Comparison of ENCODE assay signal across 1 cellular context in the genomic region with DNA sequence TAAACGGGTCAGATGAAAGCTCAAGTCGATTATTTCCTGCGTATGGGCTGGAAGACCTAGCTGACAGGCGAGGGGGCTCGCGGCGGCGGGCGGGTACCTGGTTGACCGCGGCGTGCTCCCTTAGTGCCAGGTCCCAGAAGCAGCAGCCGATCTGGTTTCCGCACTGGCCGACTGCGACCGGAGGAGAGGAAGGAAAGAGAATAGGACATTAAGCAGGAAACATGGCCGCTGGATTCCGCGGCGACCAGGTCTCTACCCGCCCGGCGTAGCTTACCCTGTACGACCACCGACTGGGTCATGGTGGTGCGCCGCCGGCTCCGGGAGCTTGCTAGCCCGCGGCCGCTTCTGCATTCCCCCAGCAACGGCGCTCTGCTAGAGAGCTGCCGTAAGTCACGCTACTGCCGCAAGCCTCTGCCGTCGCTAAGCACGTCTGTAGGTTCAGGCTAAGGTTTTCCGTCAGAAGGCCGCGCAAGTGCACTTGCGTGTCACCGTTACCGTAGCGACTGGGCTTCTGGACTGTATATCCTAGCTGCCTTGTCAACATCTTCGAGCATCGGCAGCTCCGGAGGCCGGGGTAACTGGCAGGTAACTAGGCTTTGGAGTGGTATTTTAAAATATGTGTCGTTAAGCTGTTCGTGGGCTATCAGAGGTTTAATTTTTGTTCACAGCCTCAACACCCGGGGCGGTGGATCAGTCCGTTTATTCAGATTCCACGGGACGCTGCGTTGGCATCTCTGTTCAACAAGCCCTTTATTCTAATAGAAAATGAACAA.
A peak's percentile ranks its signal among the peaks of the same experiment; 100 is the strongest.
TF ChIP-seq lines count a peak whose summit lies in the region.

A gene with protein sequence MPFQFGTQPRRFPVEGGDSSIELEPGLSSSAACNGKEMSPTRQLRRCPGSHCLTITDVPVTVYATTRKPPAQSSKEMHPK (plus strand): TSS at position 456 of the 773 bp plus-strand sequence. CDS start 11,693 bp downstream, outside the sequence.
A gene with protein sequence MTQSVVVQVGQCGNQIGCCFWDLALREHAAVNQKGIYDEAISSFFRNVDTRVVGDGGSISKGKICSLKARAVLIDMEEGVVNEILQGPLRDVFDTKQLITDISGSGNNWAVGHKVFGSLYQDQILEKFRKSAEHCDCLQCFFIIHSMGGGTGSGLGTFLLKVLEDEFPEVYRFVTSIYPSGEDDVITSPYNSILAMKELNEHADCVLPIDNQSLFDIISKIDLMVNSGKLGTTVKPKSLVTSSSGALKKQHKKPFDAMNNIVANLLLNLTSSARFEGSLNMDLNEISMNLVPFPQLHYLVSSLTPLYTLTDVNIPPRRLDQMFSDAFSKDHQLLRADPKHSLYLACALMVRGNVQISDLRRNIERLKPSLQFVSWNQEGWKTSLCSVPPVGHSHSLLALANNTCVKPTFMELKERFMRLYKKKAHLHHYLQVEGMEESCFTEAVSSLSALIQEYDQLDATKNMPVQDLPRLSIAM (minus strand): TSS at position 347 of the 773 bp plus-strand sequence. CDS start 48 bp downstream, at position 299.

TF ChIP-seq in HepG2, 621 proteins besides CTCF, POLR2A, EP300 and RAD21 (continued from another document and continues in another):
- TF ChIP-seq, protein P1, sequence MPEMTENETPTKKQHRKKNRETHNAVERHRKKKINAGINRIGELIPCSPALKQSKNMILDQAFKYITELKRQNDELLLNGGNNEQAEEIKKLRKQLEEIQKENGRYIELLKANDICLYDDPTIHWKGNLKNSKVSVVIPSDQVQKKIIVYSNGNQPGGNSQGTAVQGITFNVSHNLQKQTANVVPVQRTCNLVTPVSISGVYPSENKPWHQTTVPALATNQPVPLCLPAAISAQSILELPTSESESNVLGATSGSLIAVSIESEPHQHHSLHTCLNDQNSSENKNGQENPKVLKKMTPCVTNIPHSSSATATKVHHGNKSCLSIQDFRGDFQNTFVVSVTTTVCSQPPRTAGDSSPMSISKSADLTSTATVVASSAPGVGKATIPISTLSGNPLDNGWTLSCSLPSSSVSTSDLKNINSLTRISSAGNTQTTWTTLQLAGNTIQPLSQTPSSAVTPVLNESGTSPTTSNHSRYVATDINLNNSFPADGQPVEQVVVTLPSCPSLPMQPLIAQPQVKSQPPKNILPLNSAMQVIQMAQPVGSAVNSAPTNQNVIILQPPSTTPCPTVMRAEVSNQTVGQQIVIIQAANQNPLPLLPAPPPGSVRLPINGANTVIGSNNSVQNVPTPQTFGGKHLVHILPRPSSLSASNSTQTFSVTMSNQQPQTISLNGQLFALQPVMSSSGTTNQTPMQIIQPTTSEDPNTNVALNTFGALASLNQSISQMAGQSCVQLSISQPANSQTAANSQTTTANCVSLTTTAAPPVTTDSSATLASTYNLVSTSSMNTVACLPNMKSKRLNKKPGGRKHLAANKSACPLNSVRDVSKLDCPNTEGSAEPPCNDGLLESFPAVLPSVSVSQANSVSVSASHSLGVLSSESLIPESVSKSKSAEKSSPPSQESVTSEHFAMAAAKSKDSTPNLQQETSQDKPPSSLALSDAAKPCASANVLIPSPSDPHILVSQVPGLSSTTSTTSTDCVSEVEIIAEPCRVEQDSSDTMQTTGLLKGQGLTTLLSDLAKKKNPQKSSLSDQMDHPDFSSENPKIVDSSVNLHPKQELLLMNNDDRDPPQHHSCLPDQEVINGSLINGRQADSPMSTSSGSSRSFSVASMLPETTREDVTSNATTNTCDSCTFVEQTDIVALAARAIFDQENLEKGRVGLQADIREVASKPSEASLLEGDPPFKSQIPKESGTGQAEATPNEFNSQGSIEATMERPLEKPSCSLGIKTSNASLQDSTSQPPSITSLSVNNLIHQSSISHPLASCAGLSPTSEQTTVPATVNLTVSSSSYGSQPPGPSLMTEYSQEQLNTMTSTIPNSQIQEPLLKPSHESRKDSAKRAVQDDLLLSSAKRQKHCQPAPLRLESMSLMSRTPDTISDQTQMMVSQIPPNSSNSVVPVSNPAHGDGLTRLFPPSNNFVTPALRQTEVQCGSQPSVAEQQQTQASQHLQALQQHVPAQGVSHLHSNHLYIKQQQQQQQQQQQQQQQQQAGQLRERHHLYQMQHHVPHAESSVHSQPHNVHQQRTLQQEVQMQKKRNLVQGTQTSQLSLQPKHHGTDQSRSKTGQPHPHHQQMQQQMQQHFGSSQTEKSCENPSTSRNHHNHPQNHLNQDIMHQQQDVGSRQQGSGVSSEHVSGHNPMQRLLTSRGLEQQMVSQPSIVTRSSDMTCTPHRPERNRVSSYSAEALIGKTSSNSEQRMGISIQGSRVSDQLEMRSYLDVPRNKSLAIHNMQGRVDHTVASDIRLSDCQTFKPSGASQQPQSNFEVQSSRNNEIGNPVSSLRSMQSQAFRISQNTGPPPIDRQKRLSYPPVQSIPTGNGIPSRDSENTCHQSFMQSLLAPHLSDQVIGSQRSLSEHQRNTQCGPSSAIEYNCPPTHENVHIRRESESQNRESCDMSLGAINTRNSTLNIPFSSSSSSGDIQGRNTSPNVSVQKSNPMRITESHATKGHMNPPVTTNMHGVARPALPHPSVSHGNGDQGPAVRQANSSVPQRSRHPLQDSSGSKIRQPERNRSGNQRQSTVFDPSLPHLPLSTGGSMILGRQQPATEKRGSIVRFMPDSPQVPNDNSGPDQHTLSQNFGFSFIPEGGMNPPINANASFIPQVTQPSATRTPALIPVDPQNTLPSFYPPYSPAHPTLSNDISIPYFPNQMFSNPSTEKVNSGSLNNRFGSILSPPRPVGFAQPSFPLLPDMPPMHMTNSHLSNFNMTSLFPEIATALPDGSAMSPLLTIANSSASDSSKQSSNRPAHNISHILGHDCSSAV (CRISPR knock-in tag; IDR thresholded peaks at IDR 0.05; ENCODE audit: borderline replicate concordance): 0 out of 2 replicates have a peak, but pooled peaks have one; percentile 42
- TF ChIP-seq, protein P2, sequence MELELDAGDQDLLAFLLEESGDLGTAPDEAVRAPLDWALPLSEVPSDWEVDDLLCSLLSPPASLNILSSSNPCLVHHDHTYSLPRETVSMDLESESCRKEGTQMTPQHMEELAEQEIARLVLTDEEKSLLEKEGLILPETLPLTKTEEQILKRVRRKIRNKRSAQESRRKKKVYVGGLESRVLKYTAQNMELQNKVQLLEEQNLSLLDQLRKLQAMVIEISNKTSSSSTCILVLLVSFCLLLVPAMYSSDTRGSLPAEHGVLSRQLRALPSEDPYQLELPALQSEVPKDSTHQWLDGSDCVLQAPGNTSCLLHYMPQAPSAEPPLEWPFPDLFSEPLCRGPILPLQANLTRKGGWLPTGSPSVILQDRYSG (CRISPR knock-in tag; IDR thresholded peaks at IDR 0.05): 0 out of 2 replicates have a peak, but pooled peaks have one; percentile 58
- TF ChIP-seq TARDBP (CRISPR knock-in tag; IDR thresholded peaks at IDR 0.05) (peak; percentile 83), SIX1 (CRISPR knock-in tag; IDR thresholded peaks at IDR 0.05; ENCODE audit: borderline replicate concordance) (peak; percentile 34; the same call in 1 of the 2 replicates), ATRX (CRISPR knock-in tag; IDR thresholded peaks at IDR 0.05; ENCODE audit: borderline replicate concordance) (no peak), FOSL1 (CRISPR knock-in tag; IDR thresholded peaks at IDR 0.05; ENCODE audit: borderline replicate concordance) (no peak), HOXA3 (CRISPR knock-in tag; IDR thresholded peaks at IDR 0.05) (peak; percentile 76; the same call in 1 of the 2 replicates), ESRRA (CRISPR knock-in tag; IDR thresholded peaks at IDR 0.05; ENCODE audit: low read depth) (peak; percentile 13; the same call in 1 of the 2 replicates), ZNF672 (CRISPR knock-in tag; IDR thresholded peaks at IDR 0.05) (no peak), ZNF790 (CRISPR knock-in tag; IDR thresholded peaks at IDR 0.05; ENCODE audit: borderline replicate concordance) (peak; percentile 77; the same call in 1 of the 2 replicates), ZNF44 (CRISPR knock-in tag; IDR thresholded peaks at IDR 0.05) (peak; percentile 91), AKAP8 (CRISPR knock-in tag; IDR thresholded peaks at IDR 0.05) (0 out of 2 replicates have a peak, but pooled peaks have one; percentile 42), ZBTB42 (CRISPR knock-in tag; IDR thresholded peaks at IDR 0.05) (no peak), GATA4 (IDR thresholded peaks at IDR 0.05; ENCODE audit: borderline replicate concordance, low read depth) (0 out of 2 replicates have a peak, but pooled peaks have one; percentile 67), ISX (CRISPR knock-in tag; conservative IDR thresholded peaks at IDR 0.05) (0 out of 2 replicates have a peak, but pooled peaks have one; percentile 8), MTF2 (CRISPR knock-in tag; IDR thresholded peaks at IDR 0.05; ENCODE audit: borderline replicate concordance) (0 out of 2 replicates have a peak, but pooled peaks have one; percentile 20), MAFF (IDR thresholded peaks at IDR 0.05; ENCODE audit: low read depth, low read length) (0 out of 2 replicates have a peak, but pooled peaks have one; percentile 12)
- TF ChIP-seq, protein P3, sequence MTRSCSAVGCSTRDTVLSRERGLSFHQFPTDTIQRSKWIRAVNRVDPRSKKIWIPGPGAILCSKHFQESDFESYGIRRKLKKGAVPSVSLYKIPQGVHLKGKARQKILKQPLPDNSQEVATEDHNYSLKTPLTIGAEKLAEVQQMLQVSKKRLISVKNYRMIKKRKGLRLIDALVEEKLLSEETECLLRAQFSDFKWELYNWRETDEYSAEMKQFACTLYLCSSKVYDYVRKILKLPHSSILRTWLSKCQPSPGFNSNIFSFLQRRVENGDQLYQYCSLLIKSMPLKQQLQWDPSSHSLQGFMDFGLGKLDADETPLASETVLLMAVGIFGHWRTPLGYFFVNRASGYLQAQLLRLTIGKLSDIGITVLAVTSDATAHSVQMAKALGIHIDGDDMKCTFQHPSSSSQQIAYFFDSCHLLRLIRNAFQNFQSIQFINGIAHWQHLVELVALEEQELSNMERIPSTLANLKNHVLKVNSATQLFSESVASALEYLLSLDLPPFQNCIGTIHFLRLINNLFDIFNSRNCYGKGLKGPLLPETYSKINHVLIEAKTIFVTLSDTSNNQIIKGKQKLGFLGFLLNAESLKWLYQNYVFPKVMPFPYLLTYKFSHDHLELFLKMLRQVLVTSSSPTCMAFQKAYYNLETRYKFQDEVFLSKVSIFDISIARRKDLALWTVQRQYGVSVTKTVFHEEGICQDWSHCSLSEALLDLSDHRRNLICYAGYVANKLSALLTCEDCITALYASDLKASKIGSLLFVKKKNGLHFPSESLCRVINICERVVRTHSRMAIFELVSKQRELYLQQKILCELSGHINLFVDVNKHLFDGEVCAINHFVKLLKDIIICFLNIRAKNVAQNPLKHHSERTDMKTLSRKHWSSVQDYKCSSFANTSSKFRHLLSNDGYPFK (CRISPR knock-in tag; IDR thresholded peaks at IDR 0.05; ENCODE audit: borderline replicate concordance): peak; percentile 87; the same call in 1 of the 2 replicates
- TF ChIP-seq, protein P4, sequence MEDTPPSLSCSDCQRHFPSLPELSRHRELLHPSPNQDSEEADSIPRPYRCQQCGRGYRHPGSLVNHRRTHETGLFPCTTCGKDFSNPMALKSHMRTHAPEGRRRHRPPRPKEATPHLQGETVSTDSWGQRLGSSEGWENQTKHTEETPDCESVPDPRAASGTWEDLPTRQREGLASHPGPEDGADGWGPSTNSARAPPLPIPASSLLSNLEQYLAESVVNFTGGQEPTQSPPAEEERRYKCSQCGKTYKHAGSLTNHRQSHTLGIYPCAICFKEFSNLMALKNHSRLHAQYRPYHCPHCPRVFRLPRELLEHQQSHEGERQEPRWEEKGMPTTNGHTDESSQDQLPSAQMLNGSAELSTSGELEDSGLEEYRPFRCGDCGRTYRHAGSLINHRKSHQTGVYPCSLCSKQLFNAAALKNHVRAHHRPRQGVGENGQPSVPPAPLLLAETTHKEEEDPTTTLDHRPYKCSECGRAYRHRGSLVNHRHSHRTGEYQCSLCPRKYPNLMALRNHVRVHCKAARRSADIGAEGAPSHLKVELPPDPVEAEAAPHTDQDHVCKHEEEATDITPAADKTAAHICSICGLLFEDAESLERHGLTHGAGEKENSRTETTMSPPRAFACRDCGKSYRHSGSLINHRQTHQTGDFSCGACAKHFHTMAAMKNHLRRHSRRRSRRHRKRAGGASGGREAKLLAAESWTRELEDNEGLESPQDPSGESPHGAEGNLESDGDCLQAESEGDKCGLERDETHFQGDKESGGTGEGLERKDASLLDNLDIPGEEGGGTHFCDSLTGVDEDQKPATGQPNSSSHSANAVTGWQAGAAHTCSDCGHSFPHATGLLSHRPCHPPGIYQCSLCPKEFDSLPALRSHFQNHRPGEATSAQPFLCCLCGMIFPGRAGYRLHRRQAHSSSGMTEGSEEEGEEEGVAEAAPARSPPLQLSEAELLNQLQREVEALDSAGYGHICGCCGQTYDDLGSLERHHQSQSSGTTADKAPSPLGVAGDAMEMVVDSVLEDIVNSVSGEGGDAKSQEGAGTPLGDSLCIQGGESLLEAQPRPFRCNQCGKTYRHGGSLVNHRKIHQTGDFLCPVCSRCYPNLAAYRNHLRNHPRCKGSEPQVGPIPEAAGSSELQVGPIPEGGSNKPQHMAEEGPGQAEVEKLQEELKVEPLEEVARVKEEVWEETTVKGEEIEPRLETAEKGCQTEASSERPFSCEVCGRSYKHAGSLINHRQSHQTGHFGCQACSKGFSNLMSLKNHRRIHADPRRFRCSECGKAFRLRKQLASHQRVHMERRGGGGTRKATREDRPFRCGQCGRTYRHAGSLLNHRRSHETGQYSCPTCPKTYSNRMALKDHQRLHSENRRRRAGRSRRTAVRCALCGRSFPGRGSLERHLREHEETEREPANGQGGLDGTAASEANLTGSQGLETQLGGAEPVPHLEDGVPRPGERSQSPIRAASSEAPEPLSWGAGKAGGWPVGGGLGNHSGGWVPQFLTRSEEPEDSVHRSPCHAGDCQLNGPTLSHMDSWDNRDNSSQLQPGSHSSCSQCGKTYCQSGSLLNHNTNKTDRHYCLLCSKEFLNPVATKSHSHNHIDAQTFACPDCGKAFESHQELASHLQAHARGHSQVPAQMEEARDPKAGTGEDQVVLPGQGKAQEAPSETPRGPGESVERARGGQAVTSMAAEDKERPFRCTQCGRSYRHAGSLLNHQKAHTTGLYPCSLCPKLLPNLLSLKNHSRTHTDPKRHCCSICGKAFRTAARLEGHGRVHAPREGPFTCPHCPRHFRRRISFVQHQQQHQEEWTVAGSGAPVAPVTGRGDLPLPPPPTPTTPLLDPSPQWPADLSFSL (CRISPR knock-in tag; IDR thresholded peaks at IDR 0.05): 0 out of 2 replicates have a peak, but pooled peaks have one; percentile 5
- TF ChIP-seq, protein P5, sequence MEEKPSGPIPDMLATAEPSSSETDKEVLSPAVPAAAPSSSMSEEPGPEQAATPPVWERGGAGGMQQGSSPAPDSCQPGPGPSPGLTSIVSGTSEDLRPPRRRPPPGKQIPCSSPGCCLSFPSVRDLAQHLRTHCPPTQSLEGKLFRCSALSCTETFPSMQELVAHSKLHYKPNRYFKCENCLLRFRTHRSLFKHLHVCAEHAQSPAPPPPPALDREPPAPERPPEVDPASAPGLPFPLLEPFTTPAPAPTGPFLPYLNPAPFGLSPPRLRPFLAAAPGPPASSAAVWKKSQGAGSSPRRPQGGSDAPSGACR (CRISPR knock-in tag; IDR thresholded peaks at IDR 0.05): no peak
- TF ChIP-seq, protein P6, sequence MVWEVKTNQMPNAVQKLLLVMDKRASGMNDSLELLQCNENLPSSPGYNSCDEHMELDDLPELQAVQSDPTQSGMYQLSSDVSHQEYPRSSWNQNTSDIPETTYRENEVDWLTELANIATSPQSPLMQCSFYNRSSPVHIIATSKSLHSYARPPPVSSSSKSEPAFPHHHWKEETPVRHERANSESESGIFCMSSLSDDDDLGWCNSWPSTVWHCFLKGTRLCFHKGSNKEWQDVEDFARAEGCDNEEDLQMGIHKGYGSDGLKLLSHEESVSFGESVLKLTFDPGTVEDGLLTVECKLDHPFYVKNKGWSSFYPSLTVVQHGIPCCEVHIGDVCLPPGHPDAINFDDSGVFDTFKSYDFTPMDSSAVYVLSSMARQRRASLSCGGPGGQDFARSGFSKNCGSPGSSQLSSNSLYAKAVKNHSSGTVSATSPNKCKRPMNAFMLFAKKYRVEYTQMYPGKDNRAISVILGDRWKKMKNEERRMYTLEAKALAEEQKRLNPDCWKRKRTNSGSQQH (CRISPR knock-in tag; IDR thresholded peaks at IDR 0.05; ENCODE audit: low read depth): 0 out of 2 replicates have a peak, but pooled peaks have one; percentile 8
